ENCODE assay signal across 1 cellular context in the genomic region with DNA sequence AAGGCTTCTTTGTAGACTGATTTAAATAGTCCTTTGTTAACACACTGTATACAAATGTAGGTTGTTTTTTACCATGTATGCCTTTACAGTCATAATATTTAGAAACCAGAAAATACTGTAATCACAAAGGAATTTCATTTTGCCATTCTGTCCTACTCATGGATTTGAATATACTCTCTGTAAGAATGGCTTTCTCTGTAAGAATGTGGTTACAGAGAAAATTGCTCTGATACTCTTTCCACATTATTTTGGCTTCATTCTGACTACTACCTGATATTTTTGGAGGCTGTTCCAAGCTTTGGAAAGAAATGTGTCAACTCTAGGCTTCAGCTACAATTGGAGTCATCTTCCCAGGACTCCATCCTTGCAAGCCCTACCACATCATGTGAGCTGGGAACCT.
A peak's percentile ranks its signal among the peaks of the same experiment; 100 is the strongest.
TF ChIP-seq lines count a peak whose summit lies in the region.

No MANE protein-coding gene starts in this region.

TF ChIP-seq in IMR-90, 13 proteins besides CTCF, POLR2A, EP300 and RAD21:
- TF ChIP-seq NFE2L2 (IDR thresholded peaks at IDR 0.05; ENCODE audit: low read depth, low read length), result no peak
- no peak for TF ChIP-seq MXI1 (IDR thresholded peaks at IDR 0.05; ENCODE audit: borderline replicate concordance, low read depth, low read length)
- TF ChIP-seq CHD1 (IDR thresholded peaks at IDR 0.05; ENCODE audit: low read depth, low read length), result no peak
- no peak for TF ChIP-seq SMC3 (IDR thresholded peaks at IDR 0.05; ENCODE audit: low read depth, low read length)
- peak; percentile 6; the same call in 1 of the 2 replicates for TF ChIP-seq FOS (IDR thresholded peaks at IDR 0.05; ENCODE audit: low read depth, low read length)
